8 cellular contexts compared by ENCODE assay signal in the genomic region with DNA sequence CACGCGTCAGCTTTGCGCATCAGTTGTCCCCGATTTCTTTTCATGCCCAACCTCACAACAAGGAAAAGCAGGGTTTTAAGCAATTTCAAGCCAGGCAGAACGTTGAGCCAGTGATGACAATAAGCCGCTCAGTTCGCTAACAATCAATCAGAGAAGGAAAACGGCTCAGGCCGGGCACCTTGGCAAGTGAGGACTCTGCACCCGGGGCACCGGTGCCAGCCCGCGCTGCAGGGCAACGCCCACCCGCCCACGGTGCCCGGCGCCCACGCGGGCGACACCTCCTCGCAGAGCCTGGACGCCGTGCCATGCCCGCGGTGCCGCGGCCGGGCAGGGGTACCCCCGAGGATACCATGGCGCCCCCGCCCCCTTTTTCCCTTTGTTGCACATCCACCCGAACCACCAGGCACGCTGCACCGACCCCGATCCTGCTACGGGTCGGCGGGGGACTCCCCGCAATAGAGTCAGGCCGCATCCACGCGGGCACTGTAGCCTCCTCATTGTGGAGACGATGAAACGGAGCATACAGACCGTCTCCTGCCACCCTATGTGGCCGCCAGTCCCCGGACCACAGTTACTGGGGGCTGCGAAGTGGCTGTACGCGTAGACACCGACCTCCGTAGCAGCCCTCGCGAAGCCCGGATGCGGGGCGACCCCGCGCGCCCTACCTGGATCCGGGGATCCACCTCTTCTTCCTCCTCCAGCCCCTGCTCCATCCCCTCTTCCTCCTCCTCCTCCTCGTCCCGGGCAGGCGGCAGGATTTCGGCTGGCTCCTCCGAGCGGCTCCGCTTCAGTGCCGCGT. TPM values are rescaled to one million over a fixed set of nuclear protein-coding genes. Genes with fewer than 3 reads are reported as not detected.
DNase-seq lines count a peak whose midpoint lies in the region; ATAC-seq and TF ChIP-seq lines count a peak whose summit lies in the region.

No MANE protein-coding gene starts in this region.

- WGBS in gastroesophageal sphincter (ENCODE audit: low coverage in 1 of 2), 2 donors: 10 to 27% methylated on average over 4 of the region's 71 CpGs
- 0 to 1% methylated on average over 67 to 71 of the region's 71 CpGs for WGBS in aorta, 2 donors

- no peaks in the 10 kb centered on the region for H3K27me3 ChIP-seq in gastroesophageal sphincter
- H3K27me3 ChIP-seq in osteoblast (ENCODE audit: insufficient read depth, low read length): no peaks in the 10 kb centered on the region
- H3K27me3 ChIP-seq in aorta (ENCODE audit: control insufficient read depth in 1 of 2, insufficient read depth in 2 of 2, low read length in 1 of 2): no peaks in the 10 kb centered on the region

- H3K27me3 Mint-ChIP-seq in activated T-helper 17 cell treated with anti-CD3 and anti-CD28 coated beads, Interleukin-2, amount 50 U/mL, for 72 hours: no peaks in the 10 kb centered on the region

- peaks cover 49% of the 10 kb centered on the region for H3K36me3 Mint-ChIP-seq in activated T-helper 17 cell treated with anti-CD3 and anti-CD28 coated beads, Interleukin-2, amount 50 U/mL, for 72 hours (ENCODE audit: low read depth)

- TF ChIP-seq CTCF in gastroesophageal sphincter (IDR thresholded peaks at IDR 0.05) (peak in 1 of 4 experiments; percentile 24), osteoblast (IDR thresholded peaks at IDR 0.05; ENCODE audit: extremely low read depth, low read depth, low read length) (no peak)

- peaks cover 51% of the 10 kb centered on the region for H3K79me2 ChIP-seq in osteoblast (ENCODE audit: insufficient read depth, low read length)

- no peak for TF ChIP-seq EP300 in gastroesophageal sphincter (IDR thresholded peaks at IDR 0.05)

- H3K27ac ChIP-seq in gastroesophageal sphincter: peak overlapping the region; percentile 16 to 90 (median 85)
- peak overlapping the region; percentile 77 for H3K27ac ChIP-seq in osteoblast (ENCODE audit: low read depth, low read length)
- peak overlapping the region in 1 of 2 donors; percentile 4 for H3K27ac ChIP-seq in aorta (ENCODE audit: low read depth in 1 of 2, low read length in 2 of 2)

- H3K9me3 ChIP-seq in gastroesophageal sphincter (no peaks in the 10 kb centered on the region), osteoblast (ENCODE audit: low read depth, low read length) (no peaks in the 10 kb centered on the region), aorta (ENCODE audit: control insufficient read depth, low read length) (no peaks in the 10 kb centered on the region)

- peak in 1 of 2 donors; percentile 39 for TF ChIP-seq POLR2A in gastroesophageal sphincter (IDR thresholded peaks at IDR 0.05)

- H3K9me3 Mint-ChIP-seq in activated T-helper 17 cell treated with anti-CD3 and anti-CD28 coated beads, Interleukin-2, amount 50 U/mL, for 72 hours: no peaks in the 10 kb centered on the region

- intact Hi-C loops in aorta (cut with DNase I): loop anchor here (1.0 to 5.0 kb wide), 4 partner anchors 45 to 64 kb away; no protein-coding TSS in a partner anchor

- peak; percentile 62 for ATAC-seq in activated T-helper 17 cell treated with anti-CD3 and anti-CD28 coated beads, Interleukin-2, amount 50 U/mL, for 72 hours (replicated peaks)
- peak; percentile 21 for ATAC-seq in gastroesophageal sphincter
- peak; percentile 63 for ATAC-seq in aorta (ENCODE audit: low FRiP score)
- no peak for ATAC-seq in HG03097 (IDR thresholded peaks at IDR 0.05; ENCODE audit: low FRiP score, unreplicated experiment)

- H3K4me1 ChIP-seq in gastroesophageal sphincter: peaks cover 0 to 56% (median 10%) of the 10 kb centered on the region in 3 donors
- peaks cover 36% of the 10 kb centered on the region for H3K4me1 ChIP-seq in osteoblast (ENCODE audit: insufficient read depth, low read length)
- H3K4me1 ChIP-seq in aorta (ENCODE audit: control insufficient read depth in 1 of 2, insufficient read depth in 2 of 2, low read length in 2 of 2): no peaks in the 10 kb centered on the region

- peak overlapping the region; percentile 91 for H3K4me2 ChIP-seq in osteoblast (ENCODE audit: insufficient read depth, low read length)

- peaks cover 30% of the 10 kb centered on the region for H3K4me1 Mint-ChIP-seq in activated T-helper 17 cell treated with anti-CD3 and anti-CD28 coated beads, Interleukin-2, amount 50 U/mL, for 72 hours

- peak overlapping the region; percentile 91 for H3K27ac Mint-ChIP-seq in activated T-helper 17 cell treated with anti-CD3 and anti-CD28 coated beads, Interleukin-2, amount 50 U/mL, for 72 hours

- peak overlapping the region; percentile 63 for H2AFZ ChIP-seq in osteoblast (ENCODE audit: low read length)

- peaks cover 10% of the 10 kb centered on the region for H4K20me1 ChIP-seq in osteoblast (ENCODE audit: insufficient read depth, low read length)

- peak; percentile 16 for DNase-seq in Daoy (ENCODE audit: low read depth)
- peak; percentile 49 for DNase-seq in GOT3 (lab: John Stamatoyannopoulos, UW)
- peak; percentile 13 for DNase-seq in NCI-H2227 treated with DMSO at 0.1 percent for 48 hours (lab: John Stamatoyannopoulos, UW)
- peak; percentile 87 for DNase-seq in osteoblast (ENCODE audit: insufficient read length, low spot score, missing footprints)
- peak; percentile 63 to 84 for DNase-seq in aorta

- H3K36me3 ChIP-seq in gastroesophageal sphincter: no peaks in the 10 kb centered on the region
- peaks cover 15% of the 10 kb centered on the region for H3K36me3 ChIP-seq in osteoblast (ENCODE audit: insufficient read depth, low read length)
- H3K36me3 ChIP-seq in aorta (ENCODE audit: control insufficient read depth in 1 of 2, insufficient read depth in 2 of 2, low read length in 1 of 2): no peaks in the 10 kb centered on the region

- peak overlapping the region; percentile 62 to 90 for H3K4me3 ChIP-seq in gastroesophageal sphincter
- peak overlapping the region; percentile 91 for H3K4me3 ChIP-seq in osteoblast (ENCODE audit: insufficient read depth, low read length)
- peak overlapping the region; percentile 50 to 60 for H3K4me3 ChIP-seq in aorta (ENCODE audit: low read length in 2 of 2)

- H3K4me3 Mint-ChIP-seq in activated T-helper 17 cell treated with anti-CD3 and anti-CD28 coated beads, Interleukin-2, amount 50 U/mL, for 72 hours: peak overlapping the region; percentile 94

RNA-seq across cellular contexts. Expression of a gene that starts 0.6 kb away (rescaled TPM):
- 20.3 and 21.0 TPM in 2 replicates for total RNA-seq in Daoy (2014; rRNA removed; shearing (Covaris generic))
- 10 to 100 TPM; 20.2 to 24.6 TPM for total RNA-seq in activated T-helper 17 cell treated with anti-CD3 and anti-CD28 coated beads, Interleukin-2, amount 50 U/mL, for 72 hours
- 10 to 100 TPM; 23.5 to 56.4 (median 35.0) TPM for total RNA-seq in gastroesophageal sphincter
- 65.4 and 67.3 TPM in 2 replicates for total RNA-seq in osteoblast
- total RNA-seq in aorta: 10 to 100 TPM; 79.9 to 93.1 TPM
- polyA plus RNA-seq in aorta: 10 to 100 TPM; 26.5 to 62.6 TPM

Comparison
In these comparisons a context has a peak if more than half of its experiments do, and no peak if none do; other contexts are left out.
1. DNase-seq: peak in every context shown above with its lines; median percentile 87 in osteoblast; 74 in aorta; 49 in GOT3; 16 in Daoy; 13 in NCI-H2227 treated with DMSO at 0.1 percent for 48 hours.